Comparison of ENCODE assay signal across 16 cellular contexts in genomic region chr4:88318751-88319350, GRCh38. TPM values are rescaled to one million over a fixed set of nuclear protein-coding genes. Genes with fewer than 3 reads are reported as not detected.
DNase-seq lines count a peak whose midpoint lies in the region; ATAC-seq, FAIRE-seq and TF ChIP-seq lines count a peak whose summit lies in the region.
"Had no signal": no experiment of that assay in that cellular context is flagged by ENCODE, and none has a peak within 500 bp of the region (broad histone marks: within the 10 kb centered on the region; RNA-seq: fewer than 3 reads in every experiment).

No MANE protein-coding gene starts in this region.

- H3K27me3 ChIP-seq in Karpas-422 (ENCODE audit: low read length), result no peaks in the 10 kb centered on the region
- no peaks in the 10 kb centered on the region for H3K27me3 ChIP-seq in bronchial epithelial cell (ENCODE audit: control insufficient read depth, insufficient read depth, low read length)
- H3K27me3 ChIP-seq in trophoblast cell (ENCODE audit: insufficient read depth, low read length), result no peaks in the 10 kb centered on the region
- H3K27me3 ChIP-seq in suprapubic skin, result no peaks in the 10 kb centered on the region
- H3K27me3 ChIP-seq: breast epithelium, dorsolateral prefrontal cortex, vagina had no signal

- H3K4me2 ChIP-seq in Karpas-422 (ENCODE audit: low read depth, low read length, poor library complexity, severe bottlenecking) (peak overlapping the region; percentile 70), trophoblast cell (ENCODE audit: low read length) (no peak overlapping the region)

- no peak overlapping the region for H3K23ac ChIP-seq in trophoblast cell (ENCODE audit: low read length)

- peaks cover 2% of the 10 kb centered on the region for H3K9me3 Mint-ChIP-seq in activated CD8-positive, alpha-beta T cell treated with anti-CD3 and anti-CD28 coated beads, Interleukin-2, amount 10 ng/mL, durations not matched to agents 7 days and 5 days (ENCODE audit: insufficient read depth)
- H3K9me3 Mint-ChIP-seq in activated CD8-positive, alpha-beta T cell treated with anti-CD3 and anti-CD28 coated beads for 36 hours, result no peaks in the 10 kb centered on the region
- H3K9me3 Mint-ChIP-seq: activated naive CD4-positive, alpha-beta T cell treated with anti-CD3 and anti-CD28 coated beads for 36 hours; CD4-positive, alpha-beta T cell had no signal

- no peak for ATAC-seq in activated CD8-positive, alpha-beta T cell treated with anti-CD3 and anti-CD28 coated beads, Interleukin-2, amount 10 ng/mL, durations not matched to agents 7 days and 5 days
- no peak for ATAC-seq in activated CD8-positive, alpha-beta T cell treated with anti-CD3 and anti-CD28 coated beads for 36 hours
- no peak for ATAC-seq in HG03571 (IDR thresholded peaks at IDR 0.05; ENCODE audit: unreplicated experiment)

- no peak overlapping the region for H4K8ac ChIP-seq in trophoblast cell (ENCODE audit: low read depth, low read length)

- H2BK5ac ChIP-seq in trophoblast cell (ENCODE audit: low read depth, low read length, poor library complexity), result no peak overlapping the region

- POLR2A ChIA-PET in activated CD8-positive, alpha-beta T cell treated with anti-CD3 and anti-CD28 coated beads, Interleukin-2, amount 10 ng/mL, durations not matched to agents 7 days and 5 days (lab: Charles Lee), result no interaction called here
- POLR2A ChIA-PET in activated CD8-positive, alpha-beta T cell treated with anti-CD3 and anti-CD28 coated beads for 36 hours (lab: Charles Lee), result interaction anchor here (0.6 kb wide), 1 partner anchor 152 kb away, joined by 3 read pairs; no protein-coding TSS in a partner anchor

- peaks cover 42% of the 10 kb centered on the region for H3K4me1 ChIP-seq in Karpas-422 (ENCODE audit: low read length)
- peaks cover 4% of the 10 kb centered on the region in 2 experiments for H3K4me1 ChIP-seq in trophoblast cell (ENCODE audit: control insufficient read depth in 1 of 2, insufficient read depth in 2 of 2, low read length in 2 of 2)
- peaks cover 9% of the 10 kb centered on the region for H3K4me1 ChIP-seq in suprapubic skin
- H3K4me1 ChIP-seq: breast epithelium had no signal

- WGBS in trophoblast cell (ENCODE audit: extremely low coverage, insufficient coverage, insufficient read length), result no CpG with 5 or more reads among the region's 3 CpGs
- 67% methylated on average over 3 of the region's 3 CpGs for WGBS in suprapubic skin

- no peak overlapping the region for H3K4me3 Mint-ChIP-seq in activated CD8-positive, alpha-beta T cell treated with anti-CD3 and anti-CD28 coated beads, Interleukin-2, amount 10 ng/mL, durations not matched to agents 7 days and 5 days
- no peak overlapping the region for H3K4me3 Mint-ChIP-seq in activated CD8-positive, alpha-beta T cell treated with anti-CD3 and anti-CD28 coated beads for 36 hours
- H3K4me3 Mint-ChIP-seq: activated naive CD4-positive, alpha-beta T cell treated with anti-CD3 and anti-CD28 coated beads for 36 hours; CD4-positive, alpha-beta T cell had no signal

- no peak overlapping the region for H3K4me3 ChIP-seq in Karpas-422 (ENCODE audit: low read length)
- H3K4me3 ChIP-seq in bronchial epithelial cell (ENCODE audit: low read depth, low read length), result no peak overlapping the region
- no peak overlapping the region for H3K4me3 ChIP-seq in trophoblast cell (ENCODE audit: low read depth, low read length)
- H3K4me3 ChIP-seq in suprapubic skin, result no peak overlapping the region
- H3K4me3 ChIP-seq: breast epithelium, dorsolateral prefrontal cortex, SK-N-MC, vagina had no signal

- peaks cover 4% of the 10 kb centered on the region for H3K79me1 ChIP-seq in trophoblast cell (ENCODE audit: low read length)

- no peak overlapping the region for H2BK12ac ChIP-seq in trophoblast cell (ENCODE audit: low read length)

- no peak for TF ChIP-seq CTCF in activated CD8-positive, alpha-beta T cell treated with anti-CD3 and anti-CD28 coated beads for 36 hours (IDR thresholded peaks at IDR 0.05)
- no peak for TF ChIP-seq CTCF in bronchial epithelial cell (IDR thresholded peaks at IDR 0.05; ENCODE audit: insufficient read depth, low read length, severe bottlenecking)
- no peak for TF ChIP-seq CTCF in suprapubic skin (IDR thresholded peaks at IDR 0.05)

- H3K9ac ChIP-seq in Karpas-422 (ENCODE audit: low read length) (no peak overlapping the region), trophoblast cell (ENCODE audit: low read length) (no peak overlapping the region)

- peak overlapping the region; percentile 95 for H3K27ac ChIP-seq in Karpas-422 (ENCODE audit: low read length)
- no peak overlapping the region for H3K27ac ChIP-seq in trophoblast cell (ENCODE audit: low read depth, low read length)
- H3K27ac ChIP-seq in suprapubic skin, result no peak overlapping the region
- H3K27ac ChIP-seq: dorsolateral prefrontal cortex, SK-N-MC, vagina had no signal

- H3K36me3 Mint-ChIP-seq in activated CD8-positive, alpha-beta T cell treated with anti-CD3 and anti-CD28 coated beads, Interleukin-2, amount 10 ng/mL, durations not matched to agents 7 days and 5 days (ENCODE audit: low read depth), result peaks cover 20% of the 10 kb centered on the region
- H3K36me3 Mint-ChIP-seq in activated CD8-positive, alpha-beta T cell treated with anti-CD3 and anti-CD28 coated beads for 36 hours (ENCODE audit: low read depth), result no peaks in the 10 kb centered on the region

- no peaks in the 10 kb centered on the region for H3K27me3 Mint-ChIP-seq in activated CD8-positive, alpha-beta T cell treated with anti-CD3 and anti-CD28 coated beads, Interleukin-2, amount 10 ng/mL, durations not matched to agents 7 days and 5 days (ENCODE audit: low read depth)
- H3K27me3 Mint-ChIP-seq in activated CD8-positive, alpha-beta T cell treated with anti-CD3 and anti-CD28 coated beads for 36 hours, result no peaks in the 10 kb centered on the region
- H3K27me3 Mint-ChIP-seq: CD4-positive, alpha-beta T cell had no signal

- H4K20me1 ChIP-seq in Karpas-422 (ENCODE audit: insufficient read depth, low read depth, low read length), result no peaks in the 10 kb centered on the region

- H3K36me3 ChIP-seq in Karpas-422 (ENCODE audit: insufficient read depth, low read length) (no peaks in the 10 kb centered on the region), bronchial epithelial cell (ENCODE audit: control insufficient read depth, insufficient read depth, low read length) (no peaks in the 10 kb centered on the region), trophoblast cell (ENCODE audit: control insufficient read depth in 1 of 2, insufficient read depth in 2 of 2, low read length in 2 of 2) (no peaks in the 10 kb centered on the region), suprapubic skin (no peaks in the 10 kb centered on the region)
- H3K36me3 ChIP-seq: breast epithelium, vagina had no signal

- no peak overlapping the region for H3K4ac ChIP-seq in trophoblast cell (ENCODE audit: low read depth, low read length)

- no peak overlapping the region for H3K18ac ChIP-seq in trophoblast cell (ENCODE audit: low read length)

- TF ChIP-seq EP300 in suprapubic skin (IDR thresholded peaks at IDR 0.05), result no peak

- no peak for FAIRE-seq in bronchial epithelial cell (lab: Jason Lieb, UNC)

- CTCF ChIA-PET in activated CD8-positive, alpha-beta T cell treated with anti-CD3 and anti-CD28 coated beads, Interleukin-2, amount 10 ng/mL, durations not matched to agents 7 days and 5 days (lab: Charles Lee), result interaction anchor here (1.1 to 1.6 kb wide), 2 partner anchors 22 to 35 kb away, joined by 3 to 4 read pairs; partner anchors contain the start of gene PPM1K
- CTCF ChIA-PET in activated CD8-positive, alpha-beta T cell treated with anti-CD3 and anti-CD28 coated beads for 36 hours (lab: Charles Lee), result no interaction called here

- no peak overlapping the region for H3K14ac ChIP-seq in trophoblast cell (ENCODE audit: low read length)

- TF ChIP-seq POLR2A in suprapubic skin (IDR thresholded peaks at IDR 0.05), result no peak

- H2AK5ac ChIP-seq in trophoblast cell (ENCODE audit: low read length), result no peak overlapping the region

- H2AFZ ChIP-seq in Karpas-422 (ENCODE audit: low read length) (no peak overlapping the region), trophoblast cell (ENCODE audit: insufficient read depth, low read length, poor library complexity) (no peak overlapping the region)

- H3K9me3 ChIP-seq in Karpas-422 (ENCODE audit: low read length) (no peaks in the 10 kb centered on the region), trophoblast cell (ENCODE audit: insufficient read depth, low read depth, low read length) (no peaks in the 10 kb centered on the region), suprapubic skin (no peaks in the 10 kb centered on the region)
- H3K9me3 ChIP-seq: breast epithelium, vagina had no signal

- no peak overlapping the region for H4K91ac ChIP-seq in trophoblast cell (ENCODE audit: low read depth, low read length)

- no peak overlapping the region for H2BK120ac ChIP-seq in trophoblast cell (ENCODE audit: insufficient read depth, low read length, poor library complexity)

- DNase-seq in activated CD8-positive, alpha-beta T cell treated with anti-CD3 and anti-CD28 coated beads, Interleukin-2, amount 10 ng/mL, durations not matched to agents 7 days and 5 days, result no peak
- DNase-seq in activated CD8-positive, alpha-beta T cell treated with anti-CD3 and anti-CD28 coated beads for 36 hours, result no peak
- DNase-seq in Karpas-422, result no peak
- DNase-seq in bronchial epithelial cell (ENCODE audit: low read depth), result peak; percentile 75
- peak; percentile 3 to 17 for DNase-seq in trophoblast cell
- DNase-seq in suprapubic skin (ENCODE audit: low spot score in 2 of 2), result no peak
- DNase-seq in NCI-H1105 treated with DMSO at 0.1 percent for 48 hours (lab: John Stamatoyannopoulos, UW), result no peak
- DNase-seq: activated naive CD4-positive, alpha-beta T cell treated with anti-CD3 and anti-CD28 coated beads for 36 hours; CD4-positive, alpha-beta T cell; dorsolateral prefrontal cortex; H7; NCI-H345 had no signal

- H3K4me1 Mint-ChIP-seq in activated CD8-positive, alpha-beta T cell treated with anti-CD3 and anti-CD28 coated beads, Interleukin-2, amount 10 ng/mL, durations not matched to agents 7 days and 5 days (ENCODE audit: low read depth), result peaks cover 32% of the 10 kb centered on the region
- peaks cover 22% of the 10 kb centered on the region for H3K4me1 Mint-ChIP-seq in activated CD8-positive, alpha-beta T cell treated with anti-CD3 and anti-CD28 coated beads for 36 hours (ENCODE audit: low read depth)

- H3K9me2 ChIP-seq in Karpas-422 (replicated peaks; ENCODE audit: insufficient read depth, low read length), result no peaks in the 10 kb centered on the region

- intact Hi-C loops in activated CD8-positive, alpha-beta T cell treated with anti-CD3 and anti-CD28 coated beads for 36 hours (cut with micrococcal nuclease), result no loop called here

- H3K79me2 ChIP-seq in Karpas-422 (ENCODE audit: low read length) (no peaks in the 10 kb centered on the region), trophoblast cell (ENCODE audit: control insufficient read depth, insufficient read depth, low read length, poor library complexity) (peaks cover 2% of the 10 kb centered on the region)

- peak overlapping the region; percentile 99 for H3K27ac Mint-ChIP-seq in activated CD8-positive, alpha-beta T cell treated with anti-CD3 and anti-CD28 coated beads, Interleukin-2, amount 10 ng/mL, durations not matched to agents 7 days and 5 days
- H3K27ac Mint-ChIP-seq in activated CD8-positive, alpha-beta T cell treated with anti-CD3 and anti-CD28 coated beads for 36 hours, result no peak overlapping the region
- H3K27ac Mint-ChIP-seq: activated naive CD4-positive, alpha-beta T cell treated with anti-CD3 and anti-CD28 coated beads for 36 hours; CD4-positive, alpha-beta T cell had no signal

- H4K12ac ChIP-seq in trophoblast cell (ENCODE audit: low read depth, low read length), result no peak overlapping the region

RNA-seq across cellular contexts. Expression of gene PPM1K, which starts 34.5 kb away (rescaled TPM):
- total RNA-seq in activated CD8-positive, alpha-beta T cell treated with anti-CD3 and anti-CD28 coated beads, Interleukin-2, amount 10 ng/mL, durations not matched to agents 7 days and 5 days, result 10 to 100 TPM; 58.4 to 59.3 TPM
- 10 to 100 TPM; 46.1 to 57.5 TPM for total RNA-seq in activated CD8-positive, alpha-beta T cell treated with anti-CD3 and anti-CD28 coated beads for 36 hours
- total RNA-seq in Karpas-422 (2014; rRNA removed; shearing (Covaris generic); ENCODE audit: low replicate concordance), result 117 and 134 TPM in 2 replicates
- total RNA-seq in bronchial epithelial cell, result 8.6 and 9.5 TPM in 2 replicates
- polyA plus RNA-seq in trophoblast cell (2013), result 5.4 and 5.7 TPM in 2 replicates
- 10 to 100 TPM in 1 of 4 donors, 1 to 10 TPM in 3; 7.8 to 10.5 (median 9.2) TPM for total RNA-seq in suprapubic skin

RNA-seq across cellular contexts. Expression of gene HERC6, which starts 59.8 kb away (rescaled TPM):
- total RNA-seq in activated CD8-positive, alpha-beta T cell treated with anti-CD3 and anti-CD28 coated beads, Interleukin-2, amount 10 ng/mL, durations not matched to agents 7 days and 5 days, result 10 to 100 TPM; 25.5 to 26.9 TPM
- 1 to 10 TPM; 3.0 to 4.0 TPM for total RNA-seq in activated CD8-positive, alpha-beta T cell treated with anti-CD3 and anti-CD28 coated beads for 36 hours
- total RNA-seq in Karpas-422 (2014; rRNA removed; shearing (Covaris generic); ENCODE audit: low replicate concordance), result 1.8 and 3.4 TPM in 2 replicates
- total RNA-seq in bronchial epithelial cell (1.1 and 2.2 TPM in 2 replicates), suprapubic skin (1 to 10 TPM; 2.7 to 7.9 (median 3.1) TPM)
- 1.4 and 1.5 TPM in 2 replicates for polyA plus RNA-seq in trophoblast cell (2013)

Comparison
In these comparisons a context has a peak if more than half of its experiments do, and no peak if none do; other contexts are left out.
1. DNase-seq: peak in bronchial epithelial cell (single experiment) and trophoblast cell (2 of 2); none in activated CD8-positive, alpha-beta T cell treated with anti-CD3 and anti-CD28 coated beads, Interleukin-2, amount 10 ng/mL, durations not matched to agents 7 days and 5 days (single experiment), activated CD8-positive, alpha-beta T cell treated with anti-CD3 and anti-CD28 coated beads for 36 hours (single experiment), Karpas-422 (single experiment), suprapubic skin (0 of 2) and NCI-H1105 treated with DMSO at 0.1 percent for 48 hours (single experiment).